Comparison of ENCODE assay signal across 11 cellular contexts in the genomic region with DNA sequence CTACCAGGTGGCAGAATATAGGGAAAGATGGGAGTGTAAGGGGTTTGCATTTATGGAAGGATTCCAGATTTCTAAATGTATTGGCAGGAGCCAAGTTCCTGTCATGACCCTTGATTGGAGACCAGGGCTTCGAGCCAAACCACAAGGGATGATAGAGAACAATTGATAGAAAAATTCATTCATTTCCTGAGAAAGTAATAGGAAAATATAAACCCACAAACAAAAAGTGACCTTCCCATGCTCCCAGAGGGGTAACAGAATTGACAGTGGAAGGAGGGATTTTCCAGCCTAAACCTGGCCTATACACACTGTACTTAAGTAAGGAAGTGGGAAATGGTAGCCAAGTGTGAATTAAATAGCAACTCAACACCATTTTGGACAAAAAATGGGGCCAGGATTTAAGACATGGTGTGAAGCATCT. TPM values are rescaled to one million over a fixed set of nuclear protein-coding genes. Genes with fewer than 3 reads are reported as not detected.
DNase-seq lines count a peak whose midpoint lies in the region; ATAC-seq and TF ChIP-seq lines count a peak whose summit lies in the region.
"Had no signal": no experiment of that assay in that cellular context is flagged by ENCODE, and none has a peak within 500 bp of the region (broad histone marks: within the 10 kb centered on the region; RNA-seq: fewer than 3 reads in every experiment).

No MANE protein-coding gene starts in this region.

- CTCF ChIA-PET in activated CD4-positive, alpha-beta memory T cell treated with anti-CD3 and anti-CD28 coated beads, Interleukin-2, amount 10 ng/mL, durations not matched to agents 7 days and 5 days (lab: Charles Lee) = no interaction called here

- DNase-seq in heart right ventricle (peak in 1 of 2 donors; percentile 27), Right ventricle myocardium inferior (ENCODE audit: missing footprints) (no peak), breast epithelium (ENCODE audit: low spot score in 2 of 2) (no peak), right lobe of liver (peak in 1 of 3 donors; percentile 55), vagina (ENCODE audit: extremely low spot score in 2 of 2) (no peak), NCI-H510A treated with DMSO at 0.1 percent for 48 hours (lab: John Stamatoyannopoulos, UW) (no peak)
- no peak for DNase-seq in activated naive CD4-positive, alpha-beta T cell treated with anti-CD3 and anti-CD28 coated beads, Interleukin-2, amount 50 U/mL, for 16 hours
- no peak for DNase-seq in activated CD4-positive, alpha-beta memory T cell treated with anti-CD3 and anti-CD28 coated beads, Interleukin-2, amount 10 ng/mL, durations not matched to agents 7 days and 5 days
- DNase-seq: NCI-H345, T-helper 17 cell had no signal

- no peak overlapping the region for H3K27ac Mint-ChIP-seq in activated CD4-positive, alpha-beta memory T cell treated with anti-CD3 and anti-CD28 coated beads, Interleukin-2, amount 10 ng/mL, durations not matched to agents 7 days and 5 days
- H3K27ac Mint-ChIP-seq: T-helper 17 cell had no signal

- ATAC-seq in heart right ventricle (no peak), Right ventricle myocardium inferior (no peak), right lobe of liver (peak; percentile 11 to 54 (median 23))
- ATAC-seq: T-helper 17 cell had no signal

- intact Hi-C loops in heart right ventricle (cut with DNase I) (no loop called here), Right ventricle myocardium inferior (cut with DNase I) (no loop called here), breast epithelium (cut with DNase I; ENCODE audit: low total_unique reads) (no loop called here), right lobe of liver (cut with DNase I) (no loop called here), vagina (cut with DNase I) (no loop called here)

- no peak overlapping the region for H3K4me3 Mint-ChIP-seq in activated CD4-positive, alpha-beta memory T cell treated with anti-CD3 and anti-CD28 coated beads, Interleukin-2, amount 10 ng/mL, durations not matched to agents 7 days and 5 days
- H3K4me3 Mint-ChIP-seq: T-helper 17 cell had no signal

- no peaks in the 10 kb centered on the region for H3K9me3 Mint-ChIP-seq in activated CD4-positive, alpha-beta memory T cell treated with anti-CD3 and anti-CD28 coated beads, Interleukin-2, amount 10 ng/mL, durations not matched to agents 7 days and 5 days

- H3K4me3 ChIP-seq in heart right ventricle = no peak overlapping the region
- no peak overlapping the region for H3K4me3 ChIP-seq in breast epithelium
- no peak overlapping the region for H3K4me3 ChIP-seq in right lobe of liver
- no peak overlapping the region for H3K4me3 ChIP-seq in vagina

- H3K4me1 ChIP-seq in heart right ventricle = peaks cover 4 to 63% (median 47%) of the 10 kb centered on the region in 9 donors
- peaks cover 7 to 38% of the 10 kb centered on the region in 2 donors for H3K4me1 ChIP-seq in breast epithelium
- H3K4me1 ChIP-seq in right lobe of liver = peaks cover 0 to 23% (median 7%) of the 10 kb centered on the region in 4 donors
- peaks cover 51% of the 10 kb centered on the region for H3K4me1 ChIP-seq in vagina

- TF ChIP-seq CTCF in heart right ventricle (IDR thresholded peaks at IDR 0.05) (no peak), breast epithelium (IDR thresholded peaks at IDR 0.05) (no peak), right lobe of liver (IDR thresholded peaks at IDR 0.05) (no peak), vagina (IDR thresholded peaks at IDR 0.05) (no peak)

- WGBS in heart right ventricle, 2 donors = 3% methylated on average over 1 of the region's 1 CpG
- WGBS in right lobe of liver (ENCODE audit: insufficient coverage, low coverage, low lambda C conversion rate, missing lambda C conversion rate) = 0% methylated on average over 1 of the region's 1 CpG

- H3K36me3 ChIP-seq in heart right ventricle = no peaks in the 10 kb centered on the region
- no peaks in the 10 kb centered on the region for H3K36me3 ChIP-seq in breast epithelium
- no peaks in the 10 kb centered on the region for H3K36me3 ChIP-seq in right lobe of liver
- no peaks in the 10 kb centered on the region for H3K36me3 ChIP-seq in vagina

- H3K27me3 ChIP-seq in heart right ventricle (no peaks in the 10 kb centered on the region), breast epithelium (no peaks in the 10 kb centered on the region), right lobe of liver (no peaks in the 10 kb centered on the region), vagina (no peaks in the 10 kb centered on the region)

- peaks cover 13% of the 10 kb centered on the region for H3K27me3 Mint-ChIP-seq in activated CD4-positive, alpha-beta memory T cell treated with anti-CD3 and anti-CD28 coated beads, Interleukin-2, amount 10 ng/mL, durations not matched to agents 7 days and 5 days

- H3K4me1 Mint-ChIP-seq in activated CD4-positive, alpha-beta memory T cell treated with anti-CD3 and anti-CD28 coated beads, Interleukin-2, amount 10 ng/mL, durations not matched to agents 7 days and 5 days = no peaks in the 10 kb centered on the region
- H3K4me1 Mint-ChIP-seq: T-helper 17 cell had no signal

- H3K36me3 Mint-ChIP-seq in activated CD4-positive, alpha-beta memory T cell treated with anti-CD3 and anti-CD28 coated beads, Interleukin-2, amount 10 ng/mL, durations not matched to agents 7 days and 5 days (ENCODE audit: low read depth) = no peaks in the 10 kb centered on the region

- POLR2A ChIA-PET in activated CD4-positive, alpha-beta memory T cell treated with anti-CD3 and anti-CD28 coated beads, Interleukin-2, amount 10 ng/mL, durations not matched to agents 7 days and 5 days (lab: Charles Lee) = no interaction called here

- H3K27ac ChIP-seq in heart right ventricle = peak overlapping the region in 8 of 10 donors; percentile 24 to 85 (median 66)
- H3K27ac ChIP-seq in breast epithelium = peak overlapping the region; percentile 81 to 93
- H3K27ac ChIP-seq in right lobe of liver = peak overlapping the region; percentile 35 to 92 (median 55)
- H3K27ac ChIP-seq in vagina = peak overlapping the region; percentile 84
- H3K27ac ChIP-seq: parathyroid adenoma had no signal

- no peak for TF ChIP-seq POLR2A in breast epithelium (IDR thresholded peaks at IDR 0.05)
- TF ChIP-seq POLR2A in right lobe of liver (IDR thresholded peaks at IDR 0.05) = no peak
- TF ChIP-seq POLR2A in vagina (IDR thresholded peaks at IDR 0.05) = no peak

- no peaks in the 10 kb centered on the region for H3K9me3 ChIP-seq in heart right ventricle
- H3K9me3 ChIP-seq in breast epithelium = no peaks in the 10 kb centered on the region
- no peaks in the 10 kb centered on the region for H3K9me3 ChIP-seq in right lobe of liver
- H3K9me3 ChIP-seq in vagina = no peaks in the 10 kb centered on the region

RNA-seq across cellular contexts. Expression of a gene that starts 22.4 kb away (rescaled TPM):
- total RNA-seq in heart right ventricle (10 to 100 TPM in 3 of 10 donors, 1 to 10 TPM in 7; 2.1 to 24.4 (median 6.5) TPM), Right ventricle myocardium inferior (4.2 TPM), breast epithelium (1 to 10 TPM; 2.6 to 6.6 (median 3.5) TPM), right lobe of liver (10 to 100 TPM in 3 of 6 experiments, 1 to 10 TPM in 3; 4.7 to 12.4 (median 9.8) TPM), vagina (2.9 TPM)
- polyA plus RNA-seq in heart right ventricle = 1 to 10 TPM; 1.8 to 4.6 TPM
- 10 to 100 TPM; 14.6 to 14.8 TPM for total RNA-seq in activated CD4-positive, alpha-beta memory T cell treated with anti-CD3 and anti-CD28 coated beads, Interleukin-2, amount 10 ng/mL, durations not matched to agents 7 days and 5 days

RNA-seq across cellular contexts. Expression of a gene that starts 27.9 kb away (rescaled TPM):
- total RNA-seq in heart right ventricle (10 to 100 TPM; 12.4 to 58.5 (median 15.3) TPM), Right ventricle myocardium inferior (19.3 TPM), breast epithelium (10 to 100 TPM; 44.9 to 90.7 (median 67.2) TPM), right lobe of liver (100 to 1,000 TPM in 1 of 6 experiments, 10 to 100 TPM in 5; 52.4 to 179 (median 58.4) TPM), vagina (27.7 TPM)
- polyA plus RNA-seq in heart right ventricle = 10 to 100 TPM in 1 of 2 donors, 1 to 10 TPM in 1; 7.8 to 17.6 TPM
- 10 to 100 TPM; 40.3 to 42.4 TPM for total RNA-seq in activated CD4-positive, alpha-beta memory T cell treated with anti-CD3 and anti-CD28 coated beads, Interleukin-2, amount 10 ng/mL, durations not matched to agents 7 days and 5 days

RNA-seq across cellular contexts. Expression of a gene that starts 48.3 kb away (rescaled TPM):
- total RNA-seq in heart right ventricle = 100 to 1,000 TPM in 1 of 10 donors, 10 to 100 TPM in 7, 1 to 10 TPM in 2; 8.0 to 102 (median 13.2) TPM
- polyA plus RNA-seq in heart right ventricle = 1 to 10 TPM; 4.7 to 7.9 TPM
- total RNA-seq in Right ventricle myocardium inferior = 7.0 TPM
- total RNA-seq in breast epithelium = 10 to 100 TPM in 1 of 3 donors, 1 to 10 TPM in 2; 8.2 to 10.4 (median 9.5) TPM
- 10 to 100 TPM in 4 of 6 experiments, 1 to 10 TPM in 2; 7.5 to 17.9 (median 11.5) TPM for total RNA-seq in right lobe of liver
- total RNA-seq in vagina = 6.1 TPM
- total RNA-seq in activated CD4-positive, alpha-beta memory T cell treated with anti-CD3 and anti-CD28 coated beads, Interleukin-2, amount 10 ng/mL, durations not matched to agents 7 days and 5 days = 10 to 100 TPM; 72.6 to 74.5 TPM

Comparison
In these comparisons a context has a peak if more than half of its experiments do, and no peak if none do; other contexts are left out.
1. ATAC-seq: peak in right lobe of liver (4 of 4); none in heart right ventricle (0 of 8) and Right ventricle myocardium inferior (single experiment).
2. Peak in every context shown above with its lines, with median percentiles within 50 percentile points of each other: H3K27ac ChIP-seq.